Comparison of ENCODE assay signal across 18 cellular contexts in genomic region chr9:22131817-22132216, GRCh38.
"Had no signal": no experiment of that assay in that cellular context is flagged by ENCODE, and none has a peak within 500 bp of the region (broad histone marks: within the 10 kb centered on the region; RNA-seq: fewer than 3 reads in every experiment).

No MANE protein-coding gene starts in this region.

- DNase-seq: KBM-7, NCI-H1092, NCI-H1105 treated with DMSO at 0.1 percent for 48 hours, NCI-H1417 treated with DMSO at 0.1 percent for 48 hours, NCI-H146, NCI-H1694 treated with DMSO at 0.1 percent for 48 hours, NCI-H1930, NCI-H2081, NCI-H2107, NCI-H2227 treated with DMSO at 0.1 percent for 48 hours, NCI-H524, NCI-H526 treated with DMSO at 0.1 percent for 48 hours, NCI-H748 treated with DMSO at 0.1 percent for 48 hours, Right ventricle myocardium superior, RPMI8226, SIG-M5 had no signal

- H3K36me3 ChIP-seq: SJSA1 had no signal

- H3K27ac ChIP-seq: SJSA1, SK-N-MC had no signal

- H3K4me3 ChIP-seq: SJSA1, SK-N-MC had no signal

- H3K27me3 ChIP-seq: SJSA1 had no signal

- H3K9me3 ChIP-seq: SJSA1 had no signal
